1 cellular context compared by ENCODE assay signal in the genomic region with DNA sequence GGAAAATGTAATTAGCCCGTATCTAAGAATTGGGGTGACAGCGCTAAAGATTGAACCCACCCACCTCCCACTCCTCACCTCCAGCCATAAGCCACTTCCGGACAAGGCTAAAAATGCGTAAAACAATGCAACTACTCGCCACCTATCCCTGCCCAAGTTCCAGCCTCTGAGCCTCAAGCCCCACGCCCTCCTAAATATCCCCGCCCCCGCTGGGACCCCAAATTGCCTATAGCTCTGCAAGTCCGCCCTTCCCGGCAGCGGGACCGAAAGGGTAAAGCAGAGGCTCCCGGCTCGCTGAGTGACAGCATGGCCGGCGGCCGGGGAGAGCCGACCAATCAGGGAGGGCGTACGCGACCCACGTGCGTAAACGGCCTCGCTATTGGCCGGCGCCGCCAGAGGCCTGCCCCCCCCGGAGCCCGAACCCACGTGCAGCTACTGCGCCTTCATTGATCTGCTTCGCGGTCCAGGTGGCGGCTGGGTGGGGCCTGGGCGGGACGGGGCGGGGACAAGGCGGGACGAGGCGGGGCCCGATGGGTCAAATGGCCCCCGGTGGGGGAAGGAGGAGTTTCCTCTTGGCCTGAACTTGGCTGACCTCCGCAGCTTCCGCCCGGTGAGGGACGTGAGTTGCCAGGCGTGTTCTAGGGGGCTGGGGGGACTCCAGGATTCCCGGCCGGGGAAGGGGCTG.
TF ChIP-seq lines count a peak whose summit lies in the region.

Gene TLE6 (plus strand): TSS at position 564 of the 685 bp plus-strand sequence. CDS start 670 bp downstream, outside the sequence.

TF ChIP-seq in HepG2, 621 proteins besides CTCF, POLR2A, EP300 and RAD21 (continued from another document):
- TF ChIP-seq, protein P1, sequence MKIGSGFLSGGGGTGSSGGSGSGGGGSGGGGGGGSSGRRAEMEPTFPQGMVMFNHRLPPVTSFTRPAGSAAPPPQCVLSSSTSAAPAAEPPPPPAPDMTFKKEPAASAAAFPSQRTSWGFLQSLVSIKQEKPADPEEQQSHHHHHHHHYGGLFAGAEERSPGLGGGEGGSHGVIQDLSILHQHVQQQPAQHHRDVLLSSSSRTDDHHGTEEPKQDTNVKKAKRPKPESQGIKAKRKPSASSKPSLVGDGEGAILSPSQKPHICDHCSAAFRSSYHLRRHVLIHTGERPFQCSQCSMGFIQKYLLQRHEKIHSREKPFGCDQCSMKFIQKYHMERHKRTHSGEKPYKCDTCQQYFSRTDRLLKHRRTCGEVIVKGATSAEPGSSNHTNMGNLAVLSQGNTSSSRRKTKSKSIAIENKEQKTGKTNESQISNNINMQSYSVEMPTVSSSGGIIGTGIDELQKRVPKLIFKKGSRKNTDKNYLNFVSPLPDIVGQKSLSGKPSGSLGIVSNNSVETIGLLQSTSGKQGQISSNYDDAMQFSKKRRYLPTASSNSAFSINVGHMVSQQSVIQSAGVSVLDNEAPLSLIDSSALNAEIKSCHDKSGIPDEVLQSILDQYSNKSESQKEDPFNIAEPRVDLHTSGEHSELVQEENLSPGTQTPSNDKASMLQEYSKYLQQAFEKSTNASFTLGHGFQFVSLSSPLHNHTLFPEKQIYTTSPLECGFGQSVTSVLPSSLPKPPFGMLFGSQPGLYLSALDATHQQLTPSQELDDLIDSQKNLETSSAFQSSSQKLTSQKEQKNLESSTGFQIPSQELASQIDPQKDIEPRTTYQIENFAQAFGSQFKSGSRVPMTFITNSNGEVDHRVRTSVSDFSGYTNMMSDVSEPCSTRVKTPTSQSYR (CRISPR knock-in tag; IDR thresholded peaks at IDR 0.05; ENCODE audit: borderline replicate concordance), result peak; percentile 51; the same call in 1 of the 2 replicates
- TF ChIP-seq, protein P2, sequence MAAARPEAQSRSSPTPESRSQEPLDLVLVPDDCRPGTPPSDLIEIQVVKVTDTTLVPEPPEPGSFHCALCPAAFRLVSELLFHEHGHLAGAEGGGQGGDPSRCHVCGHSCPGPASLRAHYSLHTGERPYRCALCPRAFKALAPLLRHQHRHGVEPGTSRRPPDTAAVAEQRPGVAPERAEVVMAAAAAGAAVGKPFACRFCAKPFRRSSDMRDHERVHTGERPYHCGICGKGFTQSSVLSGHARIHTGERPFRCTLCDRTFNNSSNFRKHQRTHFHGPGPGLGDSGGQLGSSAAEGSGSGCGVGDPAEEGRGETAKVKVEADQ (CRISPR knock-in tag; IDR thresholded peaks at IDR 0.05; ENCODE audit: borderline replicate concordance), result peak; percentile 77; the same call in 1 of the 2 replicates
